1 cellular context compared by ENCODE assay signal in the genomic region with DNA sequence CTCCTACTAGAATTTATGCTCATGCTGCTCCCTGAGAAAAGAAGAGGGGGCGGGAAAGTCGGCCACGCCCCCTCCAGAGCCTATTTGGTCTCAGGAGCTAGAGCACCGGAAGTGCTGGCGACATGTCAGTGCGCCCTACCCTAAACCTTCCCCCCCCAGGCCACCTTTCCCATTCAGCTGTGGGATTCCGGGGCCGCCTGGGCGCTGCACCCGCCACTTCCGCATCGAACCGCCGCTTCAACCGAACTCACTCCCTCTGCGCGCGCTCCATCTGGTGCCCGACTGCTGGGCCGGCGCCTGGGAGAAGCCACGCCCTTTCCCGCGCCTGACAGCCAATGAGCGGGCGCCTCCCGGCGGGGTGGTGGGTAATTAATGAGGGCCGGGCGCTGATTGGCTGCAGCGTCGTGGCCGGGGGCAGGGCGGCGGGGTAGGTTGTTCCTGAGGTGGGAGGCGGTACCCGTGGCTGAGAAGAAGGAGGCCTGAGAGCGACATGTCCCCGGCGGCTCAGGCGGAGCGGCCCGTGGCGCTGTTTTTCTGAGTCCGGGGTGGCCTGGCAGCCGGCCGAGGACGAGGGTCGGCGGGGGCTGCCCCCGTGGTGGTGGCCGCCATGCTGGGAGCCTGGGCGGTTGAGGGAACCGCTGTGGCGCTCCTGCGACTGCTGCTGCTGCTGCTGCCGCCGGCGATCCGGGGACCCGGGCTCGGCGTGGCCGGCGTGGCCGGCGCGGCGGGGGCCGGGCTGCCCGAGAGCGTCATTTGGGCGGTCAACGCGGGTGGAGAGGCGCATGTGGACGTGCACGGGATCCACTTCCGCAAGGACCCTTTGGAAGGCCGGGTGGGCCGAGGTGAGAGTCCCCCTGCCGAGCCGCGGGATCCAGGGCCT.
TF ChIP-seq lines count a peak whose summit lies in the region.

TSS of gene MLEC (plus strand) at position 460 of the 880 bp plus-strand sequence. CDS start at position 608, 148 bp downstream.

TF ChIP-seq in K562, 482 proteins besides CTCF, POLR2A, EP300 and RAD21 (continued from another document):
- TF ChIP-seq HMGXB4 (CRISPR knock-in tag; IDR thresholded peaks at IDR 0.05) = 0 out of 2 replicates have a peak, but pooled peaks have one; percentile 35
- TF ChIP-seq, protein P1, sequence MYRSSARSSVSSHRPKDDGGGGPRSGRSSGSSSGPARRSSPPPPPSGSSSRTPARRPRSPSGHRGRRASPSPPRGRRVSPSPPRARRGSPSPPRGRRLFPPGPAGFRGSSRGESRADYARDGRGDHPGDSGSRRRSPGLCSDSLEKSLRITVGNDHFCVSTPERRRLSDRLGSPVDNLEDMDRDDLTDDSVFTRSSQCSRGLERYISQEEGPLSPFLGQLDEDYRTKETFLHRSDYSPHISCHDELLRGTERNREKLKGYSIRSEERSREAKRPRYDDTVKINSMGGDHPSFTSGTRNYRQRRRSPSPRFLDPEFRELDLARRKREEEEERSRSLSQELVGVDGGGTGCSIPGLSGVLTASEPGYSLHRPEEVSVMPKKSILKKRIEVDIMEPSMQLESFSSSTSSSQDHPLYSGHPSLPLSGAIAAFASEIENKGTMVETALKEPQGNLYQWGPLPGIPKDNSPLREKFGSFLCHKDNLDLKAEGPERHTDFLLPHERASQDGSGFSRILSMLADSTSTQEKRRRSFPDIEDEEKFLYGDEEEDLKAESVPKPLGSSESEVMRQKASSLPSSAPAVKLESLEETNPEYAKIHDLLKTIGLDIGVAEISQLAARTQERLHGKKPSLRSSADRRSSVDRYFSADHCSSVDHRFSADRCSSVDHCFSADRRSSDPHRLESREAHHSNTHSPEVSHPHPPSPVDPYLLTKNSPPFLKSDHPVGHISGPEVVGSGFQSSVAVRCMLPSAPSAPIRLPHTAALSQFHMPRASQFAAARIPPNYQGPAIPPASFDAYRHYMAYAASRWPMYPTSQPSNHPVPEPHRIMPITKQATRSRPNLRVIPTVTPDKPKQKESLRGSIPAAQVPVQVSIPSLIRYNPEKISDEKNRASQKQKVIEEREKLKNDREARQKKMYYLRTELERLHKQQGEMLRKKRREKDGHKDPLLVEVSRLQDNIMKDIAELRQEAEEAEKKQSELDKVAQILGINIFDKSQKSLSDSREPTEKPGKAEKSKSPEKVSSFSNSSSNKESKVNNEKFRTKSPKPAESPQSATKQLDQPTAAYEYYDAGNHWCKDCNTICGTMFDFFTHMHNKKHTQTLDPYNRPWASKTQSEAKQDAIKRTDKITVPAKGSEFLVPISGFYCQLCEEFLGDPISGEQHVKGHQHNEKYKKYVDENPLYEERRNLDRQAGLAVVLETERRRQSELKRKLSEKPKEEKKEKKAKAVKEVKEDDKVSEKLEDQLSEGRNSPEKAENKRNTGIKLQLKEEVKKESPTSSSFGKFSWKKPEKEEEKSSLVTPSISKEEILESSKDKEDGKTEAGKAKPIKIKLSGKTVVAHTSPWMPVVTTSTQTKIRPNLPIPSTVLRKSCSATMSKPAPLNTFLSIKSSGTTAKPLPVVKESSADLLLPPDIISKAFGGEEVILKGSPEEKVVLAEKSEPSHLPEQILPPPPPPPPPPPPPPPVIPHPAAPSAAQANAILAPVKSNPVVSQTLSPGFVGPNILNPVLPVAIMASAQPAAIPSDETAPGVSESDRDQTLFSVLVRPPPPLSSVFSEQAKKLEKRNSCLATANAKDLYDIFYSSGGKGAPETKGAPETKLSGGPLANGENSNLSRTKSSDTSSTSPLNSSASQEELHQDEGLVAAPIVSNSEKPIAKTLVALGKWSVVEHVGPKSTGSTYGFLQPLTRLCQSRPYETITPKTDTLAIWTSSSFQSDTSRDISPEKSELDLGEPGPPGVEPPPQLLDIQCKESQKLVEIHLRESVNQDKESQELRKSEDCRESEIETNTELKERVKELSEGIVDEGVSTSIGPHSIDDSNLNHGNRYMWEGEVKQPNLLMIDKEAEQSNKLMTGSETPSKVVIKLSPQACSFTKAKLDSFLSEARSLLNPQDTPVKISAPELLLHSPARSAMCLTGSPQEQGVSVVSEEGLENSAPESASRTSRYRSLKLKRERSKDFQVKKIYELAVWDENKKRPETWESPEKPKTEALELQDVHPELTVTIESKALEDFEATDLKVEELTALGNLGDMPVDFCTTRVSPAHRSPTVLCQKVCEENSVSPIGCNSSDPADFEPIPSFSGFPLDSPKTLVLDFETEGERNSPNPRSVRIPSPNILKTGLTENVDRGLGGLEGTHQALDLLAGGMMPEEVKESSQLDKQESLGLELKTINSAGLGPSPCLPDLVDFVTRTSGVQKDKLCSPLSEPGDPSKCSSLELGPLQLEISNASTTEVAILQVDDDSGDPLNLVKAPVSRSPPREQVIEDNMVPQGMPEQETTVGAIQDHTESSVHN (IDR thresholded peaks at IDR 0.05; ENCODE audit: borderline replicate concordance in 1 of 2, low read depth in 1 of 2) = no peak
- peak; percentile 94 for TF ChIP-seq EP400 (IDR thresholded peaks at IDR 0.05)
- TF ChIP-seq RBM25 (IDR thresholded peaks at IDR 0.05; ENCODE audit: low read depth, low read length, severe bottlenecking) = peak; percentile 97
- TF ChIP-seq, protein P2, sequence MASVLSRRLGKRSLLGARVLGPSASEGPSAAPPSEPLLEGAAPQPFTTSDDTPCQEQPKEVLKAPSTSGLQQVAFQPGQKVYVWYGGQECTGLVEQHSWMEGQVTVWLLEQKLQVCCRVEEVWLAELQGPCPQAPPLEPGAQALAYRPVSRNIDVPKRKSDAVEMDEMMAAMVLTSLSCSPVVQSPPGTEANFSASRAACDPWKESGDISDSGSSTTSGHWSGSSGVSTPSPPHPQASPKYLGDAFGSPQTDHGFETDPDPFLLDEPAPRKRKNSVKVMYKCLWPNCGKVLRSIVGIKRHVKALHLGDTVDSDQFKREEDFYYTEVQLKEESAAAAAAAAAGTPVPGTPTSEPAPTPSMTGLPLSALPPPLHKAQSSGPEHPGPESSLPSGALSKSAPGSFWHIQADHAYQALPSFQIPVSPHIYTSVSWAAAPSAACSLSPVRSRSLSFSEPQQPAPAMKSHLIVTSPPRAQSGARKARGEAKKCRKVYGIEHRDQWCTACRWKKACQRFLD (CRISPR knock-in tag; IDR thresholded peaks at IDR 0.05) = no peak; the same call in 1 of the 2 replicates
- TF ChIP-seq, protein P3, sequence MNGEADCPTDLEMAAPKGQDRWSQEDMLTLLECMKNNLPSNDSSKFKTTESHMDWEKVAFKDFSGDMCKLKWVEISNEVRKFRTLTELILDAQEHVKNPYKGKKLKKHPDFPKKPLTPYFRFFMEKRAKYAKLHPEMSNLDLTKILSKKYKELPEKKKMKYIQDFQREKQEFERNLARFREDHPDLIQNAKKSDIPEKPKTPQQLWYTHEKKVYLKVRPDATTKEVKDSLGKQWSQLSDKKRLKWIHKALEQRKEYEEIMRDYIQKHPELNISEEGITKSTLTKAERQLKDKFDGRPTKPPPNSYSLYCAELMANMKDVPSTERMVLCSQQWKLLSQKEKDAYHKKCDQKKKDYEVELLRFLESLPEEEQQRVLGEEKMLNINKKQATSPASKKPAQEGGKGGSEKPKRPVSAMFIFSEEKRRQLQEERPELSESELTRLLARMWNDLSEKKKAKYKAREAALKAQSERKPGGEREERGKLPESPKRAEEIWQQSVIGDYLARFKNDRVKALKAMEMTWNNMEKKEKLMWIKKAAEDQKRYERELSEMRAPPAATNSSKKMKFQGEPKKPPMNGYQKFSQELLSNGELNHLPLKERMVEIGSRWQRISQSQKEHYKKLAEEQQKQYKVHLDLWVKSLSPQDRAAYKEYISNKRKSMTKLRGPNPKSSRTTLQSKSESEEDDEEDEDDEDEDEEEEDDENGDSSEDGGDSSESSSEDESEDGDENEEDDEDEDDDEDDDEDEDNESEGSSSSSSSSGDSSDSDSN (IDR thresholded peaks at IDR 0.05; ENCODE audit: borderline replicate concordance in 1 of 2, low read depth in 2 of 2, low read length in 2 of 2) = peak; percentile 78 to 87
- TF ChIP-seq ZBTB17 (CRISPR knock-in tag; IDR thresholded peaks at IDR 0.05) = 0 out of 2 replicates have a peak, but pooled peaks have one; percentile 53
- TF ChIP-seq, protein P4, sequence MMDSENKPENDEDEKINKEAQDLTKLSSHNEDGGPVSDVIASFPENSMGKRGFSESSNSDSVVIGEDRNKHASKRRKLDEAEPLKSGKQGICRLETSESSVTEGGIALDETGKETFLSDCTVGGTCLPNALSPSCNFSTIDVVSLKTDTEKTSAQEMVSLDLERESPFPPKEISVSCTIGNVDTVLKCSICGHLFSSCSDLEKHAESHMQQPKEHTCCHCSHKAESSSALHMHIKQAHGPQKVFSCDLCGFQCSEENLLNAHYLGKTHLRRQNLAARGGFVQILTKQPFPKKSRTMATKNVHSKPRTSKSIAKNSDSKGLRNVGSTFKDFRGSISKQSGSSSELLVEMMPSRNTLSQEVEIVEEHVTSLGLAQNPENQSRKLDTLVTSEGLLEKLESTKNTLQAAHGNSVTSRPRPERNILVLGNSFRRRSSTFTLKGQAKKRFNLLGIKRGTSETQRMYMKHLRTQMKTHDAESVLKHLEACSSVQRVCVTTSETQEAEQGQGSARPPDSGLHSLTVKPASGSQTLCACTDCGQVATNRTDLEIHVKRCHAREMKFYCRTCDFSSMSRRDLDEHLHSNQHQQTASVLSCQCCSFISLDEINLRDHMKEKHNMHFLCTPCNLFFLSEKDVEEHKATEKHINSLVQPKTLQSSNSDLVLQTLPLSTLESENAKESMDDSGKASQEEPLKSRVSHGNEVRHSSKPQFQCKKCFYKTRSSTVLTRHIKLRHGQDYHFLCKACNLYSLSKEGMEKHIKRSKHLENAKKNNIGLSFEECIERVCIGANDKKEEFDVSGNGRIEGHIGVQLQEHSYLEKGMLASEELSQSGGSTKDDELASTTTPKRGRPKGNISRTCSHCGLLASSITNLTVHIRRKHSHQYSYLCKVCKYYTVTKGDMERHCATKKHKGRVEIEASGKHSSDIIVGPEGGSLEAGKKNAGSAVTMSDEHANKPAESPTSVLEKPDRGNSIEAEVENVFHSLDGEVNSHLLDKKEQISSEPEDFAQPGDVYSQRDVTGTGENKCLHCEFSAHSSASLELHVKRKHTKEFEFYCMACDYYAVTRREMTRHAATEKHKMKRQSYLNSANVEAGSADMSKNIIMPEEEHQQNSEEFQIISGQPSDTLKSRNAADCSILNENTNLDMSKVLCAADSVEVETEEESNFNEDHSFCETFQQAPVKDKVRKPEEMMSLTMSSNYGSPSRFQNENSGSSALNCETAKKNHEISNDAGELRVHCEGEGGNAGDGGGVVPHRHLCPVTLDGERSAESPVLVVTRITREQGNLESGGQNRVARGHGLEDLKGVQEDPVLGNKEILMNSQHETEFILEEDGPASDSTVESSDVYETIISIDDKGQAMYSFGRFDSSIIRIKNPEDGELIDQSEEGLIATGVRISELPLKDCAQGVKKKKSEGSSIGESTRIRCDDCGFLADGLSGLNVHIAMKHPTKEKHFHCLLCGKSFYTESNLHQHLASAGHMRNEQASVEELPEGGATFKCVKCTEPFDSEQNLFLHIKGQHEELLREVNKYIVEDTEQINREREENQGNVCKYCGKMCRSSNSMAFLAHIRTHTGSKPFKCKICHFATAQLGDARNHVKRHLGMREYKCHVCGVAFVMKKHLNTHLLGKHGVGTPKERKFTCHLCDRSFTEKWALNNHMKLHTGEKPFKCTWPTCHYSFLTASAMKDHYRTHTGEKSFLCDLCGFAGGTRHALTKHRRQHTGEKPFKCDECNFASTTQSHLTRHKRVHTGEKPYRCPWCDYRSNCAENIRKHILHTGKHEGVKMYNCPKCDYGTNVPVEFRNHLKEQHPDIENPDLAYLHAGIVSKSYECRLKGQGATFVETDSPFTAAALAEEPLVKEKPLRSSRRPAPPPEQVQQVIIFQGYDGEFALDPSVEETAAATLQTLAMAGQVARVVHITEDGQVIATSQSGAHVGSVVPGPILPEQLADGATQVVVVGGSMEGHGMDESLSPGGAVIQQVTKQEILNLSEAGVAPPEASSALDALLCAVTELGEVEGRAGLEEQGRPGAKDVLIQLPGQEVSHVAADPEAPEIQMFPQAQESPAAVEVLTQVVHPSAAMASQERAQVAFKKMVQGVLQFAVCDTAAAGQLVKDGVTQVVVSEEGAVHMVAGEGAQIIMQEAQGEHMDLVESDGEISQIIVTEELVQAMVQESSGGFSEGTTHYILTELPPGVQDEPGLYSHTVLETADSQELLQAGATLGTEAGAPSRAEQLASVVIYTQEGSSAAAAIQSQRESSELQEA (IDR thresholded peaks at IDR 0.05; ENCODE audit: low read depth) = no peak
- TF ChIP-seq ETV1 (tag; conservative IDR thresholded peaks at IDR 0.05; ENCODE audit: low read depth) = peak; percentile 77
- no peak for TF ChIP-seq BACH1 (tag; IDR thresholded peaks at IDR 0.05)
